ENCODE assay signal across 13 cellular contexts in genomic region chr6:150633466-150633795, GRCh38. TPM values are rescaled to one million over a fixed set of nuclear protein-coding genes. Genes with fewer than 3 reads are reported as not detected.
A peak's percentile ranks its signal among the peaks of the same experiment; 100 is the strongest.
DNase-seq lines count a peak whose midpoint lies in the region; ATAC-seq and TF ChIP-seq lines count a peak whose summit lies in the region.
"Had no signal": no experiment of that assay in that cellular context is flagged by ENCODE, and none has a peak within 500 bp of the region (broad histone marks: within the 10 kb centered on the region; RNA-seq: fewer than 3 reads in every experiment).

No MANE protein-coding gene starts in this region.

- H3K9me3 ChIP-seq in Peyer's patch (no peaks in the 10 kb centered on the region), neural progenitor cell (ENCODE audit: low read depth) (no peaks in the 10 kb centered on the region)
- H3K9me3 ChIP-seq: mucosa of descending colon had no signal

- H3K79me2 ChIP-seq in neural progenitor cell (ENCODE audit: low read depth) = no peaks in the 10 kb centered on the region

- peaks cover 35% of the 10 kb centered on the region for H3K4me1 Mint-ChIP-seq in neural progenitor cell

- peak overlapping the region; percentile 26 for H3K27ac Mint-ChIP-seq in neural progenitor cell

- H3K4me1 ChIP-seq in Peyer's patch (peaks cover 0 to 48% (median 16%) of the 10 kb centered on the region in 4 donors), neural progenitor cell (no peaks in the 10 kb centered on the region)

- no peak overlapping the region for H3K9ac ChIP-seq in neural progenitor cell

- peak; percentile 11 for ATAC-seq in GM18505 (IDR thresholded peaks at IDR 0.05; ENCODE audit: unreplicated experiment)
- ATAC-seq in GM21619 (IDR thresholded peaks at IDR 0.05; ENCODE audit: unreplicated experiment) = peak; percentile 9
- ATAC-seq in GM18870 (IDR thresholded peaks at IDR 0.05; ENCODE audit: unreplicated experiment) = no peak

- peak overlapping the region; percentile 51 to 89 (median 70) for H3K27ac ChIP-seq in Peyer's patch
- H3K27ac ChIP-seq in neural progenitor cell = no peak overlapping the region

- H3K4me3 Mint-ChIP-seq in neural progenitor cell = no peak overlapping the region

- no peaks in the 10 kb centered on the region for H3K36me3 ChIP-seq in Peyer's patch
- no peaks in the 10 kb centered on the region for H3K36me3 ChIP-seq in neural progenitor cell

- TF ChIP-seq CTCF in Peyer's patch (IDR thresholded peaks at IDR 0.05) (no peak), neural progenitor cell (IDR thresholded peaks at IDR 0.05) (no peak)

- TF ChIP-seq POLR2A in GM18505 (IDR thresholded peaks at IDR 0.05; ENCODE audit: borderline replicate concordance, extremely low read depth, insufficient read depth, insufficient read length) (no peak), Peyer's patch (IDR thresholded peaks at IDR 0.05) (no peak)

- no peak for DNase-seq in Peyer's patch
- no peak for DNase-seq in neural progenitor cell (ENCODE audit: low spot score)
- no peak for DNase-seq in stimulated activated CD4-positive, alpha-beta T cell treated with anti-CD3 and anti-CD28 coated beads, Interleukin-2, amount 100 ng/mL, for 24 hours
- DNase-seq in 8988T = no peak
- DNase-seq in NCI-H128 (lab: John Stamatoyannopoulos, UW; ENCODE audit: unreplicated experiment) = no peak
- DNase-seq: activated CD4-positive, alpha-beta T cell treated with anti-CD3 and anti-CD28 coated beads for 1 hour; foreskin melanocyte; mucosa of descending colon; stimulated activated CD4-positive, alpha-beta T cell treated with anti-CD3 and anti-CD28 coated beads, Interleukin-4, amount 100 ng/mL, for 1 hour had no signal

- no peaks in the 10 kb centered on the region for H3F3A ChIP-seq in neural progenitor cell (ENCODE audit: low read depth)

- H4K20me1 ChIP-seq in neural progenitor cell (ENCODE audit: low read depth) = no peaks in the 10 kb centered on the region

- no peaks in the 10 kb centered on the region for H3K9me3 Mint-ChIP-seq in neural progenitor cell

- H3K4me3 ChIP-seq in Peyer's patch (peak overlapping the region; percentile 8 to 48 (median 24)), neural progenitor cell (no peak overlapping the region)
- H3K4me3 ChIP-seq: mucosa of descending colon had no signal

- H3K4me2 ChIP-seq in neural progenitor cell = no peak overlapping the region

- peaks cover 14% of the 10 kb centered on the region for H3K36me3 Mint-ChIP-seq in neural progenitor cell

- H3K27me3 ChIP-seq in Peyer's patch (no peaks in the 10 kb centered on the region), neural progenitor cell (no peaks in the 10 kb centered on the region)

- no peak overlapping the region for H2AFZ ChIP-seq in neural progenitor cell (replicated peaks)

- H3K27me3 Mint-ChIP-seq in neural progenitor cell (ENCODE audit: insufficient read depth, low read depth) = peaks cover 2% of the 10 kb centered on the region

RNA-seq across cellular contexts. Expression of gene PLEKHG1, which starts 33.7 kb away (rescaled TPM):
- 100 to 1,000 TPM in 1 of 4 donors, 10 to 100 TPM in 3; 52.2 to 281 (median 64.6) TPM for total RNA-seq in Peyer's patch
- total RNA-seq in neural progenitor cell (ENCODE audit: low replicate concordance) = 4.6 and 4.7 TPM in 2 replicates
- total RNA-seq: M059J had no signal
